In the genomic region with DNA sequence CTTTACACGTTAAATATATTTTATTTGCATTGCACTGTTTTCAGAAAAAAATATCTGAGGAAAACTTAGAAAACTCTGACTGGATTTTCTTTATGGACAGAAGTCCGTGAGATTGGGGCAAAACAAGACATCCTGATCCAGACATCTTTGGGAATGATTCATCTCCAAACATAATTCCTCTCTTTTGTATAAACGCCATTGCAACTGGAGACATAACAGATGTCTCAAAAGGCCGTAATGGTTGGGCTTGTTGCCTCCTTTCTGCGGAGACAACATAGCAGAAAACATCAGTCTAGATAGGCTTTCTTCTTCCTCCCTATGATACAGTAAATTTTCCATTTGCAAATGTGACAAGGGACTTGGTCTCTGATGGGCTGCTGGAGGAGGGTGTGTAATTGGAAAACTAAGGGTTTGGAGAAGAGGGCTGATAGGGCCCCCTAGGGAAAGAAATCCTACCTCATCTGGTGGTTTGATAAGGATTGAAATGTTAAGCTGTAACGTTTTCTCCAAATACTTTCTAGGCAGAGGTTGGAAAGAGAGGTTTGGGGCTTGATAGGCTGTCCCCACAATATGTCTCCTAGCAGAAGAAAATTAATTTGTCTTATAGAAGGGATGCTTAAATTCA, we compare ENCODE assay signal across 14 cellular contexts.
"Had no signal": no experiment of that assay in that cellular context is flagged by ENCODE, and none has a peak within 500 bp of the region (broad histone marks: within the 10 kb centered on the region; RNA-seq: fewer than 3 reads in every experiment).

No MANE protein-coding gene starts in this region.

- DNase-seq: activated CD4-positive, alpha-beta T cell treated with anti-CD3 and anti-CD28 coated beads for 36 hours; activated CD4-positive, alpha-beta T cell treated with anti-CD3 and anti-CD28 coated beads, Interleukin-2, amount 50 U/mL, for 48 hours; activated gamma-delta T cell treated with Interleukin-2 at 50 U/mL for 16 hours; amniotic stem cell; effector CD8-positive, alpha-beta T cell; foreskin keratinocyte; kidney glomerular epithelial cell; left ventricle myocardium inferior; mammary epithelial cell; psoas muscle; right cardiac atrium had no signal

- H3K4me1 ChIP-seq: esophagus muscularis mucosa, foreskin keratinocyte, left ventricle myocardium inferior, psoas muscle, tibial nerve had no signal

- H3K27ac ChIP-seq: cardiac muscle cell, esophagus muscularis mucosa, foreskin keratinocyte, left ventricle myocardium inferior, psoas muscle, tibial nerve had no signal

- H3K9me3 ChIP-seq: esophagus muscularis mucosa, psoas muscle, tibial nerve had no signal

- H3K36me3 ChIP-seq: cardiac muscle cell, esophagus muscularis mucosa, left ventricle myocardium inferior, tibial nerve had no signal

- H3K4me3 ChIP-seq: cardiac muscle cell, esophagus muscularis mucosa, left ventricle myocardium inferior, psoas muscle, tibial nerve had no signal

- H3K27me3 ChIP-seq: cardiac muscle cell, esophagus muscularis mucosa, foreskin keratinocyte, tibial nerve had no signal
